In the genomic region with DNA sequence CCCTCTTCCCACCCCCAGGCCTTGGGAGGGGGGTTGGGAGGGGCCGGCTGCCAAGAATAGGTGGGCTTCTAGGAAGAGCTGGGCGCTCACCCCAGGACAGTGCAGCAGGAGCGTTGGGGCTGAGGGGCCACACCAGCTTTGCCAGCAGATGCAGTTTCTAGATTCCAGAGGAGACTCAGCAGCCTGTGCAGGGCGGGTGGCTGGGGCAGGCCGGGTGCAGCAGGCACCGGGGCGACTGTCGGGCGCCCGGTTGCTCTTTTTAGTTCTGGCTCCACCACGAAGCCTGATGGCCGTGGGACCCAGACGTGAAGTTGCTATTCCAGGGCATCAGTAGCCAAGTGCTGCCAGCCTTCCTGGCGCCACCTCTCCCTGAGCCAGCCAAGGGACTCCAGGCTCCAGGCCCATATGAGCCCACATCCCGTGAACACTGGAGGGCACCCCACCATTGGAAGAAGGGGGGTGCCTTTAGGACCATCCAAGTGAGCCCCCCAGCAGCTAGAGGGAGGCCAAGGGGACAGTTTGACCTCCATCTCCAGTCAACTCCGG, we compare ENCODE assay signal across 13 cellular contexts. TPM values are rescaled to one million over a fixed set of nuclear protein-coding genes. Genes with fewer than 3 reads are reported as not detected.
"Had no signal": no experiment of that assay in that cellular context is flagged by ENCODE, and none has a peak within 500 bp of the region (broad histone marks: within the 10 kb centered on the region; RNA-seq: fewer than 3 reads in every experiment).

No MANE protein-coding gene starts in this region.

- H3K27me3 Mint-ChIP-seq: activated CD4-positive, alpha-beta T cell treated with anti-CD3 and anti-CD28 coated beads, Interleukin-2, amount 10 ng/mL, durations not matched to agents 7 days and 5 days; memory B cell; natural killer cell treated with Interleukin-12 subunit alpha and Interleukin-12 subunit beta and Interleukin-15 and Interleukin-18, amount 100 ng/mL, for 72 hours had no signal

- H3K4me3 Mint-ChIP-seq: activated CD4-positive, alpha-beta T cell treated with anti-CD3 and anti-CD28 coated beads, Interleukin-2, amount 10 ng/mL, durations not matched to agents 7 days and 5 days; memory B cell; natural killer cell treated with Interleukin-12 subunit alpha and Interleukin-12 subunit beta and Interleukin-15 and Interleukin-18, amount 100 ng/mL, for 72 hours had no signal

- ATAC-seq: natural killer cell treated with Interleukin-12 subunit alpha and Interleukin-12 subunit beta and Interleukin-15 and Interleukin-18, amount 100 ng/mL, for 72 hours had no signal

- H3K27ac ChIP-seq: thyroid gland, vagina had no signal

- H3K4me3 ChIP-seq: thyroid gland, vagina had no signal

- H3K27me3 ChIP-seq: thyroid gland, vagina had no signal

- H3K27ac Mint-ChIP-seq: activated CD4-positive, alpha-beta T cell treated with anti-CD3 and anti-CD28 coated beads, Interleukin-2, amount 10 ng/mL, durations not matched to agents 7 days and 5 days; memory B cell; natural killer cell treated with Interleukin-12 subunit alpha and Interleukin-12 subunit beta and Interleukin-15 and Interleukin-18, amount 100 ng/mL, for 72 hours had no signal

- H3K9me3 Mint-ChIP-seq: activated CD4-positive, alpha-beta T cell treated with anti-CD3 and anti-CD28 coated beads, Interleukin-2, amount 10 ng/mL, durations not matched to agents 7 days and 5 days; memory B cell; natural killer cell treated with Interleukin-12 subunit alpha and Interleukin-12 subunit beta and Interleukin-15 and Interleukin-18, amount 100 ng/mL, for 72 hours had no signal

- DNase-seq: activated CD4-positive, alpha-beta T cell treated with anti-CD3 and anti-CD28 coated beads, Interleukin-2, amount 10 ng/mL, durations not matched to agents 7 days and 5 days; activated CD4-positive, CD25-positive, alpha-beta regulatory T cell; activated CD8-positive, alpha-beta memory T cell treated with anti-CD3 and anti-CD28 coated beads for 24 hours; activated naive CD4-positive, alpha-beta T cell treated with Interleukin-2 at 50 U/mL for 16 hours; central memory CD4-positive, alpha-beta T cell; effector memory CD4-positive, alpha-beta T cell; occipital lobe; stimulated activated CD4-positive, alpha-beta T cell treated with anti-CD3 and anti-CD28 coated beads, Interleukin-4, amount 100 ng/mL, for 1 hour; thyroid gland had no signal

- H3K9me3 ChIP-seq: thyroid gland, vagina had no signal

RNA-seq across cellular contexts. Expression of gene SRPK3, which starts 19.4 kb away (rescaled TPM):
- total RNA-seq: activated CD4-positive, alpha-beta T cell treated with anti-CD3 and anti-CD28 coated beads, Interleukin-2, amount 10 ng/mL, durations not matched to agents 7 days and 5 days; natural killer cell treated with Interleukin-12 subunit alpha and Interleukin-12 subunit beta and Interleukin-15 and Interleukin-18, amount 100 ng/mL, for 72 hours; T-helper 1 cell treated with Interleukin-12 subunit alpha and Interleukin-12 subunit beta and Interleukin-4 antibody, amounts not matched to agents 30 ng/mL and 1 ng/mL, for 36 hours had no signal
